Comparison of ENCODE assay signal across 8 cellular contexts in genomic region chr4:41258783-41259182, GRCh38. TPM values are rescaled to one million over a fixed set of nuclear protein-coding genes. Genes with fewer than 3 reads are reported as not detected.
DNase-seq lines count a peak whose midpoint lies in the region; ATAC-seq, FAIRE-seq and TF ChIP-seq lines count a peak whose summit lies in the region.

No MANE protein-coding gene starts in this region.

- H3K9ac ChIP-seq in SK-N-SH: peak overlapping the region; percentile 95

- 55% methylated on average over 5 of the region's 5 CpGs for WGBS in SK-N-SH (ENCODE audit: low lambda C conversion rate)

- H3K36me3 ChIP-seq in SK-N-SH (replicated peaks in 1 of 2; ENCODE audit: control insufficient read depth in 1 of 2, insufficient read depth in 2 of 2, low read length in 1 of 2): peaks cover 45 to 47% of the 10 kb centered on the region in 2 experiments

- POLR2A ChIA-PET in SK-N-SH (lab: Yijun Ruan, JAX): interaction anchor here (0.7 to 4.7 kb wide), 6 partner anchors 9 to 429 kb away, joined by 3 to 67 read pairs (median 3); partner anchors contain the start of gene APBB2

- H3K27me3 ChIP-seq in SK-N-SH (ENCODE audit: insufficient read depth): no peaks in the 10 kb centered on the region

- peak overlapping the region; percentile 34 to 53; a peak in 3 of 4 replicates for H3K27ac ChIP-seq in SK-N-SH (ENCODE audit: low read depth in 2 of 2, low read length in 1 of 2)

- H3K4me3 ChIP-seq in SK-N-SH (ENCODE audit: low read depth in 2 of 2, low read length in 1 of 2): peak overlapping the region; percentile 77 to 97

- peak overlapping the region; percentile 89 for H3K4me2 ChIP-seq in SK-N-SH

- H3K79me2 ChIP-seq in SK-N-SH (ENCODE audit: insufficient read depth): peaks cover 41% of the 10 kb centered on the region; the same call in 1 of the 2 replicates

- peak; percentile 68 for TF ChIP-seq RAD21 in SK-N-SH (IDR thresholded peaks at IDR 0.05; ENCODE audit: low read length)

- ATAC-seq in GM21390 (IDR thresholded peaks at IDR 0.05; ENCODE audit: unreplicated experiment): no peak

- H3K9me2 ChIP-seq in SK-N-SH: no peaks in the 10 kb centered on the region

- FAIRE-seq in HTR-8/SVneo (lab: Jason Lieb, UNC): no peak

- peaks cover 9% of the 10 kb centered on the region for H3F3A ChIP-seq in SK-N-SH (replicated peaks; ENCODE audit: insufficient read depth)

- peaks cover 10 to 16% of the 10 kb centered on the region in 2 experiments; a peak in 3 of 4 replicates for H3K4me1 ChIP-seq in SK-N-SH (ENCODE audit: control insufficient read depth in 1 of 2, insufficient read depth in 2 of 2, low read depth in 1 of 2, low read length in 1 of 2)

- peak; percentile 37 for DNase-seq in COR-L47 (lab: John Stamatoyannopoulos, UW)
- peak; percentile 57 for DNase-seq in HTR-8/SVneo (ENCODE audit: insufficient read length, low spot score)
- DNase-seq in SK-N-SH: peak; percentile 54
- DNase-seq in glomerular visceral epithelial cell (ENCODE audit: extremely low spot score): peak; percentile 62
- peak; percentile 54 for DNase-seq in retina
- DNase-seq in stimulated activated naive CD4-positive, alpha-beta T cell treated with Interleukin-2 at 50 U/mL for 16 hours (lab: John Stamatoyannopoulos, UW): no peak
- DNase-seq in effector CD4-positive, alpha-beta T cell: no peak

- peak; percentile 57 for TF ChIP-seq CTCF in SK-N-SH (IDR thresholded peaks at IDR 0.05)

- H2AFZ ChIP-seq in SK-N-SH (ENCODE audit: low read depth): no peak overlapping the region

- CTCF ChIA-PET in SK-N-SH (lab: Yijun Ruan, JAX): interaction anchor here (0.7 to 3.9 kb wide), 23 partner anchors 9 to 630 kb away, joined by 3 to 25 read pairs (median 4); partner anchors contain the start of gene APBB2

- H4K20me1 ChIP-seq in SK-N-SH (ENCODE audit: insufficient read depth): peaks cover 23% of the 10 kb centered on the region

- H3K9me3 ChIP-seq in SK-N-SH: no peaks in the 10 kb centered on the region

- TF ChIP-seq EP300 in SK-N-SH (IDR thresholded peaks at IDR 0.05; ENCODE audit: borderline replicate concordance in 1 of 2, low read depth in 1 of 2, low read length in 1 of 2): no peak

TF ChIP-seq in SK-N-SH, 30 proteins besides CTCF, POLR2A, EP300 and RAD21 (continues in another document):
- no peak for TF ChIP-seq MEF2A (IDR thresholded peaks at IDR 0.05; ENCODE audit: borderline replicate concordance, low read depth)
- TF ChIP-seq IRF3 (IDR thresholded peaks at IDR 0.05; ENCODE audit: low read depth, low read length): no peak
- TF ChIP-seq NFIC (IDR thresholded peaks at IDR 0.05; ENCODE audit: borderline replicate concordance): no peak
- TF ChIP-seq PBX3 (IDR thresholded peaks at IDR 0.05): no peak
- no peak for TF ChIP-seq TCF12 (IDR thresholded peaks at IDR 0.05)
- no peak for TF ChIP-seq POLR2AphosphoS5 (IDR thresholded peaks at IDR 0.05; ENCODE audit: low read depth, low read length)
- peak; percentile 38; the same call in 1 of the 2 replicates for TF ChIP-seq MAX (IDR thresholded peaks at IDR 0.05; ENCODE audit: low read depth)
- no peak for TF ChIP-seq RFX5 (IDR thresholded peaks at IDR 0.05; ENCODE audit: low read length)
- no peak for TF ChIP-seq REST (IDR thresholded peaks at IDR 0.05; ENCODE audit: low read depth, low read length)
- TF ChIP-seq NRF1 (IDR thresholded peaks at IDR 0.05; ENCODE audit: low read depth, low read length): no peak; the same call in 1 of the 2 replicates
- TF ChIP-seq MXI1 (IDR thresholded peaks at IDR 0.05; ENCODE audit: low read depth, low read length): peak; percentile 56; the same call in 1 of the 2 replicates
- no peak for TF ChIP-seq USF2 (IDR thresholded peaks at IDR 0.05; ENCODE audit: borderline replicate concordance, low read depth, low read length)
- no peak for TF ChIP-seq ELF1 (IDR thresholded peaks at IDR 0.05)
- TF ChIP-seq FOSL2 (IDR thresholded peaks at IDR 0.05; ENCODE audit: borderline replicate concordance, low read depth): 0 out of 2 replicates have a peak, but pooled peaks have one; percentile 5
- TF ChIP-seq SIN3A (IDR thresholded peaks at IDR 0.05; ENCODE audit: borderline replicate concordance, low read depth, low read length): 0 out of 2 replicates have a peak, but pooled peaks have one; percentile 21
- TF ChIP-seq GABPA (IDR thresholded peaks at IDR 0.05; ENCODE audit: low read depth): no peak
- TF ChIP-seq YY1 (IDR thresholded peaks at IDR 0.05; ENCODE audit: low read depth): peak; percentile 56; the same call in 1 of the 2 replicates
- peak; percentile 42 for TF ChIP-seq CHD2 (IDR thresholded peaks at IDR 0.05; ENCODE audit: low read length, partially characterized antibody)
- no peak for TF ChIP-seq TAF1 (IDR thresholded peaks at IDR 0.05; ENCODE audit: borderline replicate concordance, low read depth, low read length)
- TF ChIP-seq RCOR1 (IDR thresholded peaks at IDR 0.05; ENCODE audit: low read length): no peak
- TF ChIP-seq USF1 (IDR thresholded peaks at IDR 0.05; ENCODE audit: borderline replicate concordance, low read depth): no peak
- TF ChIP-seq FOXM1 (IDR thresholded peaks at IDR 0.05; ENCODE audit: low read depth): no peak
- TF ChIP-seq EZH2phosphoT487 (IDR thresholded peaks at IDR 0.05; ENCODE audit: borderline replicate concordance, low read depth): no peak
- TF ChIP-seq SMC3 (IDR thresholded peaks at IDR 0.05; ENCODE audit: low read depth, low read length): peak; percentile 26; the same call in 1 of the 2 replicates

RNA-seq across cellular contexts. Expression of gene UCHL1, which starts 2.1 kb away (rescaled TPM):
- polyA plus RNA-seq in SK-N-SH (2012; rRNA removed): 1,518 and 1,901 TPM in 2 replicates
- polyA plus RNA-seq in SK-N-SH (2012; cell fraction: cytosol; rRNA removed): 1,568 and 1,703 TPM in 2 replicates
- 3,000 and 3,222 TPM in 2 replicates for polyA plus RNA-seq in SK-N-SH (2012; cell fraction: nucleus; rRNA removed)

RNA-seq across cellular contexts. Expression of gene APBB2, which starts 44.4 kb away (rescaled TPM):
- 49.8 and 56.6 TPM in 2 replicates for polyA plus RNA-seq in SK-N-SH (2012; rRNA removed)
- polyA plus RNA-seq in SK-N-SH (2012; cell fraction: cytosol; rRNA removed): 42.3 and 54.5 TPM in 2 replicates
- polyA plus RNA-seq in SK-N-SH (2012; cell fraction: nucleus; rRNA removed): 71.4 and 112 TPM in 2 replicates

Comparison
In these comparisons a context has a peak if more than half of its experiments do, and no peak if none do; other contexts are left out.
1. DNase-seq: peak in COR-L47 (single experiment), HTR-8/SVneo (single experiment), SK-N-SH (single experiment), glomerular visceral epithelial cell (single experiment) and retina (single experiment); none in stimulated activated naive CD4-positive, alpha-beta T cell treated with Interleukin-2 at 50 U/mL for 16 hours (single experiment) and effector CD4-positive, alpha-beta T cell (single experiment).